Comparison of ENCODE assay signal across 15 cellular contexts in the genomic region with DNA sequence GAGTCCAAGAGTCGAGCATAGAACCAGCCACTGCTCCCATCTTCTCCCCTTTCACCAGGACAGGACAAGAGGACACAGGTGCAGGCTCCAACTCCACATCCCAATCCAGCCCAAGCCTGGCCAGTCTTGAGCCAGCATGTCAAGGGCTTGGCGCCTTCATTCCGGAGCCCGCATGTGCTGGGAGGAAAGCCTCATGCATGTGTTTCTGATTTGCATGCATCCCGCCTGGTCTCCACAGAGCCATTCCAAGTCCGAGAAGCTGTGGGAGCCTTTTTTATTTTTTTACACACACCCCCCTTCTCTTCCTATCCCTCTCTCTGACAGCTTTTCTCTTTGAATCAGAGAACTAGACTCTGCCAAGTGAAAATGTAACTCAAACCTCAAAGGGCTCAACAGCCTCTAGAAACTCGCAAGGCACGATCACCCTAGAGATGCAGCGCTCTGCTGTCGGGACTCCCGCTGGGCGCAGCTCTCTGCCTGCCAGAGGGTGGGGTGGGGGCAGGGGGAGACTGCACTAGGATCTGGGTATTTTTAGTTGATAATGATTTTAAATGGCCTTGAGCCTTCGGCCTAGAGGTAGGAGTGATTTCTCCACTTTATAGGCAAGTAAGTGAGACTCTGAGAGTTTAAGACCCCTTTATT. TPM values are rescaled to one million over a fixed set of nuclear protein-coding genes. Genes with fewer than 3 reads are reported as not detected.
"Had no signal": no experiment of that assay in that cellular context is flagged by ENCODE, and none has a peak within 500 bp of the region (broad histone marks: within the 10 kb centered on the region; RNA-seq: fewer than 3 reads in every experiment).

No MANE protein-coding gene starts in this region.

- DNase-seq: activated CD4-positive, alpha-beta T cell treated with anti-CD3 and anti-CD28 coated beads, Interleukin-2, amount 50 U/mL, for 4 hours; activated effector memory CD4-positive, alpha-beta T cell treated with Interleukin-2 at 50 U/mL for 16 hours; activated T-cell treated with anti-CD3 and anti-CD28 coated beads, Interleukin-2, amount 50 U/mL, for 1 hour; amniotic stem cell; esophagus squamous epithelium; gastrocnemius medialis; ovary; stimulated activated CD4-positive, alpha-beta T cell treated with anti-CD3 and anti-CD28 coated beads, Interleukin-12 subunit alpha, Interleukin-12 subunit beta, amount 100 ng/mL, for 4 hours; stimulated activated naive CD4-positive, alpha-beta T cell; T-helper 2 cell had no signal

- H3K9me3 ChIP-seq: breast epithelium, esophagus squamous epithelium, gastrocnemius medialis, ovary, suprapubic skin, upper lobe of left lung had no signal

- H3K4me3 ChIP-seq: breast epithelium, esophagus squamous epithelium, gastrocnemius medialis, ovary, suprapubic skin, upper lobe of left lung had no signal

- H3K36me3 ChIP-seq: breast epithelium, esophagus squamous epithelium, gastrocnemius medialis, ovary, suprapubic skin, upper lobe of left lung had no signal

- ATAC-seq: activated CD4-positive, CD25-positive, alpha-beta regulatory T cell treated with anti-CD3 and anti-CD28 coated beads, Interleukin-2, amount 50 U/mL, for 24 hours; gastrocnemius medialis had no signal

- H3K27ac ChIP-seq: breast epithelium, esophagus squamous epithelium, gastrocnemius medialis, ovary, suprapubic skin, upper lobe of left lung had no signal

- H3K4me1 ChIP-seq: breast epithelium, esophagus squamous epithelium, suprapubic skin, upper lobe of left lung had no signal

- H3K27me3 ChIP-seq: ovary, upper lobe of left lung had no signal

RNA-seq across cellular contexts. Expression of a gene that starts 45.2 kb away (rescaled TPM):
- polyA plus RNA-seq: liver had no signal
